Comparison of ENCODE assay signal across 22 cellular contexts in genomic region chr3:134710313-134710680, GRCh38. TPM values are rescaled to one million over a fixed set of nuclear protein-coding genes. Genes with fewer than 3 reads are reported as not detected.
DNase-seq lines count a peak whose midpoint lies in the region; ATAC-seq and TF ChIP-seq lines count a peak whose summit lies in the region.
"Had no signal": no experiment of that assay in that cellular context is flagged by ENCODE, and none has a peak within 500 bp of the region (broad histone marks: within the 10 kb centered on the region; RNA-seq: fewer than 3 reads in every experiment).

No MANE protein-coding gene starts in this region.

- H3K27ac Mint-ChIP-seq in HFFc6, result 0 out of 2 replicates have a peak overlapping the region, but pooled peaks have one; percentile 9
- H3K27ac Mint-ChIP-seq: CD4-positive, alpha-beta T cell had no signal

- no peak for TF ChIP-seq CTCF in AG10803 (conservative IDR thresholded peaks at IDR 0.05; ENCODE audit: low read length)
- TF ChIP-seq CTCF in HFFc6 (IDR thresholded peaks at IDR 0.05), result no peak
- TF ChIP-seq CTCF in fibroblast of the aortic adventitia (IDR thresholded peaks at IDR 0.05; ENCODE audit: insufficient read depth, low read length), result no peak
- no peak for TF ChIP-seq CTCF in adrenal gland (IDR thresholded peaks at IDR 0.05)

- intact Hi-C loops in sciatic nerve (cut with DNase I), result no loop called here
- intact Hi-C loops in adrenal gland (cut with DNase I), result no loop called here

- WGBS in adrenal gland, 4 donors, result 57 to 73% (median 66%) methylated on average over 6 of the region's 6 CpGs

- peaks cover 3% of the 10 kb centered on the region; the same call in 1 of the 2 replicates for H3K27me3 Mint-ChIP-seq in HFFc6 (ENCODE audit: insufficient read depth)
- H3K27me3 Mint-ChIP-seq: CD4-positive, alpha-beta T cell had no signal

- ATAC-seq in sciatic nerve (peak; percentile 81), GM21717 (IDR thresholded peaks at IDR 0.05; ENCODE audit: unreplicated experiment) (no peak), HG03571 (IDR thresholded peaks at IDR 0.05; ENCODE audit: unreplicated experiment) (no peak)
- ATAC-seq: HCT116 had no signal

- no peaks in the 10 kb centered on the region for H3K36me3 ChIP-seq in adrenal gland (replicated peaks in 1 of 2)
- H3K36me3 ChIP-seq: BLaER1 had no signal

- DNase-seq in AG10803 (ENCODE audit: low read depth) (peak; percentile 32), HFFc6 (no peak), fibroblast of the aortic adventitia (ENCODE audit: low read depth) (peak; percentile 76), sciatic nerve (ENCODE audit: low spot score) (no peak), adrenal gland (no peak)
- no peak for DNase-seq in stimulated activated CD4-positive, alpha-beta T cell treated with anti-CD3 and anti-CD28 coated beads, Interleukin-15, amount 100 ng/mL, for 24 hours
- DNase-seq: CD4-positive, alpha-beta T cell; COR-L47; DMS79; MM.1S; NCI-H1048; NCI-H1417 treated with DMSO at 0.1 percent for 48 hours; NCI-H187; NCI-H526 treated with DMSO at 0.1 percent for 48 hours had no signal

- H3K4me3 Mint-ChIP-seq in HFFc6, result no peak overlapping the region; the same call in 1 of the 2 replicates
- H3K4me3 Mint-ChIP-seq: CD4-positive, alpha-beta T cell had no signal

- H3K4me1 ChIP-seq in adrenal gland (replicated peaks in 1 of 2), result no peaks in the 10 kb centered on the region
- H3K4me1 ChIP-seq: BLaER1 had no signal

- no peaks in the 10 kb centered on the region for H3K27me3 ChIP-seq in adrenal gland
- H3K27me3 ChIP-seq: BLaER1 had no signal

- no peaks in the 10 kb centered on the region for H3K36me3 Mint-ChIP-seq in HFFc6 (ENCODE audit: low read depth)

- no peak overlapping the region for H3K27ac ChIP-seq in adrenal gland
- H3K27ac ChIP-seq: BLaER1 had no signal

- H3K4me1 Mint-ChIP-seq in HFFc6 (ENCODE audit: low read depth), result peaks cover 57% of the 10 kb centered on the region

- H3K4me3 ChIP-seq in AG10803 (ENCODE audit: low read length), result no peak overlapping the region
- H3K4me3 ChIP-seq in fibroblast of the aortic adventitia (ENCODE audit: low read depth, low read length), result no peak overlapping the region
- H3K4me3 ChIP-seq in adrenal gland, result no peak overlapping the region
- H3K4me3 ChIP-seq: BLaER1 had no signal

- no peaks in the 10 kb centered on the region for H3K9me3 ChIP-seq in adrenal gland (replicated peaks in 1 of 3)
- H3K9me3 ChIP-seq: BLaER1 had no signal

- TF ChIP-seq POLR2A in adrenal gland (IDR thresholded peaks at IDR 0.05), result no peak

- H3K9me3 Mint-ChIP-seq in HFFc6, result no peaks in the 10 kb centered on the region
- H3K9me3 Mint-ChIP-seq: CD4-positive, alpha-beta T cell had no signal

RNA-seq across cellular contexts. Expression of gene KY, which starts 59.5 kb away (rescaled TPM):
- total RNA-seq in HFFc6 (2021; fragmentation: NEBNext Ultra II Directional; extraction: Animal tissue kit (Norgen Biotek cat#: 25700)), result under 1 TPM in 2 of 6 experiments, not detected in 4; 0.11 to 0.16 TPM
- 1.6 and 10.5 TPM in 2 replicates for total RNA-seq in fibroblast of the aortic adventitia (ENCODE audit: low replicate concordance)
- 3.3 TPM for total RNA-seq in sciatic nerve
- 10 to 100 TPM in 4 of 8 donors, 1 to 10 TPM in 4; 1.3 to 21.1 (median 12.7) TPM for total RNA-seq in adrenal gland
- polyA plus RNA-seq in adrenal gland, result 1 to 10 TPM; 1.9 to 3.7 (median 1.9) TPM
- total RNA-seq: A673; CD4-positive, alpha-beta T cell; H1; LHCN-M2; SK-MEL-5 had no signal
- polyA plus RNA-seq: H1 had no signal

Comparison
In these comparisons a context has a peak if more than half of its experiments do, and no peak if none do; other contexts are left out.
1. DNase-seq: peak in AG10803 (single experiment) and fibroblast of the aortic adventitia (single experiment); none in HFFc6 (single experiment), sciatic nerve (single experiment), stimulated activated CD4-positive, alpha-beta T cell treated with anti-CD3 and anti-CD28 coated beads, Interleukin-15, amount 100 ng/mL, for 24 hours (single experiment) and adrenal gland (0 of 7).